ENCODE assay signal across 1 cellular context in the genomic region with DNA sequence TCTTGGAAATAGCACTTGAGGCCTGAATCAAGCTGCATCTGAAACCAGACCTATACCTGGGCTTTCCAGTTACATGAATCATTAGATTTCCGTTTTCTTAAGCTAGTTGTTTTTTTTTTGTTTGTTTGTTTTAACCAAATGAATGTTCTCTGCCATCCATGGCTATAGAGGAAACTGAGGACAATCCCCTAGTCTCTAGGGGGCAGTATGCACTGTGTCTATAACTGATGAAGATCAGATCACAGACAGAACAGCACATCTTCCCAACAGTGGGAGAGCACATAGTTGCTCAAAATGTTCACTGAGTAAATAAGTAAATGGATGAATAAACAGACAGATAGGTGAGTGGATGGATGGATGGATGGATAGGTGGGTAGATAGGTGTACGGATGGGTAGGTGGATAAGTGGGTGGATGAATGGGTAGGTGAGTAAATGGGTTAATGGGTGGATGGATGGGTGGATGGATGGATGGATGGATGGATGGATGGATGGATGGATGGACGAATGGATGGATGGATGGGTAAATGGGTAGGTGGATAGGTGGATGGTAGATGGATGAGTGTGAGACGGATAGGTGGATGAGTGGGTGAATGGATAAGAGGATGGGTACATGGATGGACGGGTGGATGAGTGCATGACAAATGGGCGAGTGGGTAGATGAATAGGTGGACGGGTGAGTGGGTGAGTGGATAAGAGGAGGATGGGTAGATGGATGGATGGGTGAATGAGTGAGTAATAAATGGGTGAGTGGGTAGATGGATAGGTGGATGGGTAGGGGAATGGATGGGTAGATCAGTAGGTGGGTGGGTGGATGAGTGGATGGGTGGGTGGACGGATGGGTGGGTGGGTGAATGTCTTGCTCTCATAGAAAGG.
TF ChIP-seq lines count a peak whose summit lies in the region.

No MANE protein-coding gene starts in this region.

TF ChIP-seq in endothelial cell of umbilical vein, 7 proteins besides CTCF, POLR2A, EP300 and RAD21:
- TF ChIP-seq JUN (IDR thresholded peaks at IDR 0.05; ENCODE audit: borderline replicate concordance, insufficient read depth, insufficient read length, low read depth): no peak
- TF ChIP-seq GATA2 (IDR thresholded peaks at IDR 0.05; ENCODE audit: insufficient read depth, insufficient read length, low read depth, low read length): no peak
- TF ChIP-seq, protein P1, sequence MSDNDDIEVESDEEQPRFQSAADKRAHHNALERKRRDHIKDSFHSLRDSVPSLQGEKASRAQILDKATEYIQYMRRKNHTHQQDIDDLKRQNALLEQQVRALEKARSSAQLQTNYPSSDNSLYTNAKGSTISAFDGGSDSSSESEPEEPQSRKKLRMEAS (IDR thresholded peaks at IDR 0.05; ENCODE audit: insufficient read depth, insufficient read length): no peak
- TF ChIP-seq EZH2 (IDR thresholded peaks at IDR 0.05; ENCODE audit: borderline replicate concordance, low read depth, low read length, severe bottlenecking): no peak
- no peak for TF ChIP-seq POLR2AphosphoS5 (IDR thresholded peaks at IDR 0.05; ENCODE audit: insufficient read depth, low read depth, low read length)
- TF ChIP-seq MYC (IDR thresholded peaks at IDR 0.05; ENCODE audit: low read depth, low read length): no peak
- TF ChIP-seq FOS (IDR thresholded peaks at IDR 0.05; ENCODE audit: borderline replicate concordance, insufficient read depth, low read length): no peak
